34 cellular contexts compared by ENCODE assay signal in genomic region chr3:153190923-153191322, GRCh38.
"Had no signal": no experiment of that assay in that cellular context is flagged by ENCODE, and none has a peak within 500 bp of the region (broad histone marks: within the 10 kb centered on the region; RNA-seq: fewer than 3 reads in every experiment).

No MANE protein-coding gene starts in this region.

- H3K9me3 ChIP-seq: MG63 had no signal

- H3K4me2 ChIP-seq: KMS-11 had no signal

- H3K27me3 ChIP-seq: MG63 had no signal

- H3K27ac ChIP-seq: KMS-11 had no signal

- H3K4me3 ChIP-seq: MG63 had no signal

- H3K9ac ChIP-seq: KMS-11 had no signal

- DNase-seq: Karpas-422, Kasumi-1, MG63, MM.1S, MV-4-11, NCI-H1048, NCI-H1092, NCI-H1092 treated with DMSO at 0.1 percent for 48 hours, NCI-H1105, NCI-H1105 treated with DMSO at 0.1 percent for 48 hours, NCI-H1417, NCI-H1417 treated with DMSO at 0.1 percent for 48 hours, NCI-H1436, NCI-H1436 treated with DMSO at 0.1 percent for 48 hours, NCI-H146, NCI-H1694, NCI-H1694 treated with DMSO at 0.1 percent for 48 hours, NCI-H187, NCI-H187 treated with DMSO at 0.1 percent for 48 hours, NCI-H1930, NCI-H2029, NCI-H2029 treated with DMSO at 0.1 percent for 48 hours, NCI-H2081, NCI-H2081 treated with DMSO at 0.1 percent for 48 hours, NCI-H2107, NCI-H2171, NCI-H2171 treated with DMSO at 0.1 percent for 48 hours, NCI-H2227 treated with DMSO at 0.1 percent for 48 hours, NCI-H226, NCI-H345, NCI-H446, NCI-H446 treated with DMSO at 0.1 percent for 48 hours, NCI-H510A had no signal

- H3K36me3 ChIP-seq: MG63 had no signal
